In genomic region chr14:95156765-95157194, GRCh38 we compare ENCODE assay signal across 8 cellular contexts. TPM values are rescaled to one million over a fixed set of nuclear protein-coding genes. Genes with fewer than 3 reads are reported as not detected.
DNase-seq lines count a peak whose midpoint lies in the region; ATAC-seq and TF ChIP-seq lines count a peak whose summit lies in the region.

No MANE protein-coding gene starts in this region.

- H2AFZ ChIP-seq in GM23338 = peak overlapping the region; percentile 86

- H3K27ac Mint-ChIP-seq in GM23338 = no peak overlapping the region
- H3K27ac Mint-ChIP-seq in nephron progenitor cell = no peak overlapping the region

- H3K4me3 Mint-ChIP-seq in GM23338 = peak overlapping the region; percentile 87
- H3K4me3 Mint-ChIP-seq in nephron progenitor cell = peak overlapping the region; percentile 93

- no peak for DNase-seq in GM23338 (ENCODE audit: low spot score)
- DNase-seq in LNCaP clone FGC (ENCODE audit: low read depth) = no peak
- peak; percentile 11 for DNase-seq in activated T-cell treated with anti-CD3 and anti-CD28 coated beads for 4 hours
- DNase-seq in fibroblast of gingiva (ENCODE audit: low read depth) = peak; percentile 26
- DNase-seq in nephron progenitor cell = peak; percentile 55
- DNase-seq in tibial nerve (ENCODE audit: low spot score in 2 of 2) = peak in 1 of 2 donors; percentile 12
- DNase-seq in KG1 (lab: John Stamatoyannopoulos, UW) = no peak

- H3K36me3 Mint-ChIP-seq in GM23338 (ENCODE audit: low read depth) (no peaks in the 10 kb centered on the region; the same call in 2 of the 3 replicates), nephron progenitor cell (ENCODE audit: low read depth) (peaks cover 36% of the 10 kb centered on the region)

- H3K36me3 ChIP-seq in GM23338 (ENCODE audit: insufficient read depth) = no peaks in the 10 kb centered on the region
- H3K36me3 ChIP-seq in tibial nerve = no peaks in the 10 kb centered on the region

- peak; percentile 46 for ATAC-seq in GM23338

- H3K4me1 ChIP-seq in GM23338 (ENCODE audit: insufficient read depth) (peaks cover 28% of the 10 kb centered on the region), tibial nerve (peaks cover 0 to 56% (median 15%) of the 10 kb centered on the region in 4 donors)

- H3K9me3 ChIP-seq in tibial nerve = no peaks in the 10 kb centered on the region

- no peaks in the 10 kb centered on the region for H3F3A ChIP-seq in GM23338 (replicated peaks; ENCODE audit: low read depth)

- peaks cover 3% of the 10 kb centered on the region for H3K27me3 Mint-ChIP-seq in GM23338 (ENCODE audit: insufficient read depth, low read depth, poor library complexity)
- H3K27me3 Mint-ChIP-seq in nephron progenitor cell (ENCODE audit: low read depth, poor library complexity) = peaks cover 3% of the 10 kb centered on the region

- no peaks in the 10 kb centered on the region for H3K9me3 Mint-ChIP-seq in GM23338
- no peaks in the 10 kb centered on the region for H3K9me3 Mint-ChIP-seq in nephron progenitor cell

- peak overlapping the region; percentile 95 for H3K4me2 ChIP-seq in GM23338

- TF ChIP-seq EP300 in tibial nerve (IDR thresholded peaks at IDR 0.05) = peak in 1 of 2 donors; percentile 2

- 0% methylated on average over 2 to 16 of the region's 61 CpGs for WGBS in tibial nerve, 2 donors

- peaks cover 53% of the 10 kb centered on the region for H3K79me2 ChIP-seq in GM23338 (replicated peaks; ENCODE audit: insufficient read depth)

- no peaks in the 10 kb centered on the region; the same call in 1 of the 2 replicates for H4K20me1 ChIP-seq in GM23338 (replicated peaks; ENCODE audit: insufficient read depth)

- no peaks in the 10 kb centered on the region for H3K27me3 ChIP-seq in GM23338 (ENCODE audit: insufficient read depth)
- H3K27me3 ChIP-seq in tibial nerve = no peaks in the 10 kb centered on the region

- H3K4me1 Mint-ChIP-seq in GM23338 = peaks cover 40% of the 10 kb centered on the region
- peaks cover 65% of the 10 kb centered on the region for H3K4me1 Mint-ChIP-seq in nephron progenitor cell

- H3K9me2 ChIP-seq in GM23338 (ENCODE audit: insufficient read depth) = 0 out of 2 replicates have a peak, but pooled peaks cover 4% of the 10 kb centered on the region

- H3K27ac ChIP-seq in GM23338 (ENCODE audit: low read depth) (no peak overlapping the region), tibial nerve (peak overlapping the region; percentile 83 to 97 (median 91))

- no peak for TF ChIP-seq CTCF in GM23338 (conservative IDR thresholded peaks at IDR 0.05; ENCODE audit: low read depth in 2 of 2)
- TF ChIP-seq CTCF in LNCaP clone FGC (IDR thresholded peaks at IDR 0.05; ENCODE audit: control insufficient read depth, extremely low read depth, insufficient read depth) = no peak
- no peak for TF ChIP-seq CTCF in nephron progenitor cell (IDR thresholded peaks at IDR 0.05)
- no peak for TF ChIP-seq CTCF in tibial nerve (IDR thresholded peaks at IDR 0.05)

- peak overlapping the region; percentile 92 for H3K4me3 ChIP-seq in GM08714 (ENCODE audit: low read length)
- H3K4me3 ChIP-seq in GM23338 = peak overlapping the region; percentile 76
- H3K4me3 ChIP-seq in LNCaP clone FGC (ENCODE audit: low read depth, low read length) = peak overlapping the region; percentile 77
- H3K4me3 ChIP-seq in tibial nerve = peak overlapping the region; percentile 51 to 91 (median 86)

- no peak for TF ChIP-seq POLR2A in tibial nerve (IDR thresholded peaks at IDR 0.05)

TF ChIP-seq in GM23338, 12 proteins besides CTCF, POLR2A, EP300 and RAD21:
- TF ChIP-seq ETS1 (IDR thresholded peaks at IDR 0.05) (no peak), NANOG (IDR thresholded peaks at IDR 0.05; ENCODE audit: borderline replicate concordance) (no peak), EZH2phosphoT487 (IDR thresholded peaks at IDR 0.05; ENCODE audit: unreplicated experiment) (no peak), ZNF114 (CRISPR knock-in tag; IDR thresholded peaks at IDR 0.05) (no peak), EZH2 (IDR thresholded peaks at IDR 0.05; ENCODE audit: low read depth, unreplicated experiment) (no peak), JUNB (IDR thresholded peaks at IDR 0.05; ENCODE audit: unreplicated experiment) (no peak), ZNF462 (CRISPR knock-in tag; IDR thresholded peaks at IDR 0.05) (no peak)

RNA-seq across cellular contexts. Expression of gene DICER1, which starts 0.5 kb away (rescaled TPM):
- 52.6 and 59.2 TPM in 2 replicates for total RNA-seq in GM23338 (2014; rRNA removed; shearing (Covaris generic))
- 17.6 and 21.4 TPM in 2 replicates for polyA plus RNA-seq in GM23338 (2016; fragmentation: Nextera tagmentation; extraction: Ambion mirVana)
- total RNA-seq in tibial nerve = 10 to 100 TPM; 54.5 to 94.8 (median 83.8) TPM

Comparison
In these comparisons a context has a peak if more than half of its experiments do, and no peak if none do; other contexts are left out.
1. DNase-seq: peak in activated T-cell treated with anti-CD3 and anti-CD28 coated beads for 4 hours (single experiment), fibroblast of gingiva (single experiment) and nephron progenitor cell (single experiment); none in GM23338 (single experiment), LNCaP clone FGC (single experiment) and KG1 (single experiment).
2. Peak in every context shown above with its lines, with median percentiles within 50 percentile points of each other: H3K4me3 ChIP-seq.